In the genomic region with DNA sequence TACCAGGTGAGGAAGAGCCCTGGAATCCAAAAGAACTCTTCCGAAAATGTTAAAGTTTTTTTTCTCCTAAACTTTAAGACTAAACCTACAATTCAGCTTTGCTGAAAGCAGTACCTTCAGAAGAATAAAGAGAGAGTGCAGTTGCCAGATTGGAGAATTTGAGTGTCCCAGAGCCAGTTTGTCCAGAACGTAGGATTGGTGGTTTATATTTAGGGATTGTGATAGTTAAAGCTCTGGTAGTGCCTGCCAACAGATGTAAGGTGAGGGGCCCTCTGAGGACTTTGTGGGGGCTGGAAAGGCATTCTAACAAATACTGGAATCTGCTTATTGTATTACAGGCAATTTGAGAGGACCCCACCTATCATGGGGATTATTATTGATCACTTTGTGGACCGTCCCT, we compare ENCODE assay signal across 17 cellular contexts. TPM values are rescaled to one million over a fixed set of nuclear protein-coding genes. Genes with fewer than 3 reads are reported as not detected.
DNase-seq lines count a peak whose midpoint lies in the region; TF ChIP-seq lines count a peak whose summit lies in the region.
"Had no signal": no experiment of that assay in that cellular context is flagged by ENCODE, and none has a peak within 500 bp of the region (broad histone marks: within the 10 kb centered on the region; RNA-seq: fewer than 3 reads in every experiment).

No MANE protein-coding gene starts in this region.

- TF ChIP-seq CTCF in HL-60 (IDR thresholded peaks at IDR 0.05; ENCODE audit: insufficient read depth, low read length) = no peak
- TF ChIP-seq CTCF in right atrium auricular region (IDR thresholded peaks at IDR 0.05) = no peak

- peak overlapping the region; percentile 59 for H3K9ac ChIP-seq in adipocyte (ENCODE audit: low read length)
- H3K9ac ChIP-seq: BLaER1 had no signal

- peak overlapping the region; percentile 37; the same call in 1 of the 2 replicates for H3K27ac ChIP-seq in HL-60 (replicated peaks)
- H3K27ac ChIP-seq in right atrium auricular region = peak overlapping the region; percentile 42 to 70
- peak overlapping the region; percentile 12 for H3K27ac ChIP-seq in temporal lobe (ENCODE audit: low read depth, low read length)
- H3K27ac ChIP-seq: BLaER1 had no signal

- TF ChIP-seq POLR2A in erythroblast (IDR thresholded peaks at IDR 0.05; ENCODE audit: low read length) = no peak

- H3K4me3 ChIP-seq in HL-60 (replicated peaks; ENCODE audit: insufficient read depth, low read length) (no peak overlapping the region), adipocyte (ENCODE audit: low read length) (no peak overlapping the region), right atrium auricular region (no peak overlapping the region)
- H3K4me3 ChIP-seq: BLaER1 had no signal

- H3K27me3 ChIP-seq in HL-60 (ENCODE audit: insufficient read depth, poor library complexity, severe bottlenecking) (no peaks in the 10 kb centered on the region), adipocyte (replicated peaks; ENCODE audit: control insufficient read depth, insufficient read depth, low read length) (no peaks in the 10 kb centered on the region), right atrium auricular region (no peaks in the 10 kb centered on the region)
- H3K27me3 ChIP-seq: BLaER1 had no signal

- H3K9me3 ChIP-seq in adipocyte (ENCODE audit: control insufficient read depth, low read length) (no peaks in the 10 kb centered on the region), right atrium auricular region (no peaks in the 10 kb centered on the region)
- H3K9me3 ChIP-seq: BLaER1 had no signal

- peaks cover 53% of the 10 kb centered on the region for H3K36me3 ChIP-seq in adipocyte (ENCODE audit: control insufficient read depth, insufficient read depth, low read length, severe bottlenecking)
- peaks cover 70% of the 10 kb centered on the region for H3K36me3 ChIP-seq in right atrium auricular region

- H3K4me1 ChIP-seq in adipocyte (ENCODE audit: control insufficient read depth, insufficient read depth, low read length) = peaks cover 42% of the 10 kb centered on the region
- peaks cover 0 to 27% of the 10 kb centered on the region in 2 donors for H3K4me1 ChIP-seq in right atrium auricular region

- DNase-seq in HL-60 (ENCODE audit: low read depth in 1 of 2, low spot score in 1 of 2) (no peak), adipocyte (ENCODE audit: low read depth) (no peak), right atrium auricular region (ENCODE audit: low spot score) (no peak), erythroblast (lab: John Stamatoyannopoulos, UW) (no peak), MV-4-11 (lab: John Stamatoyannopoulos, UW) (no peak), SIG-M5 (lab: John Stamatoyannopoulos, UW) (no peak)
- DNase-seq: GF-D8, H7, MM.1S, NCI-H1105 treated with DMSO at 0.1 percent for 48 hours, NCI-H187 treated with DMSO at 0.1 percent for 48 hours, NCI-H2171, NCI-H446 treated with DMSO at 0.1 percent for 48 hours, NCI-H748 treated with DMSO at 0.1 percent for 48 hours, PC-3 had no signal

RNA-seq across cellular contexts. Expression of a gene that starts 39.8 kb away (rescaled TPM):
- total RNA-seq in right atrium auricular region = 10 to 100 TPM; 54.5 to 80.2 TPM
- 47.7 TPM for total RNA-seq in temporal lobe

RNA-seq across cellular contexts. Expression of a gene that starts 40.2 kb away (rescaled TPM):
- 1 to 10 TPM; 2.3 to 3.3 TPM for total RNA-seq in right atrium auricular region
- total RNA-seq in temporal lobe = 3.4 TPM

RNA-seq across cellular contexts. Expression of a gene that starts 43.2 kb away (rescaled TPM):
- 100 to 1,000 TPM in 1 of 2 donors, 10 to 100 TPM in 1; 88.1 to 117 TPM for total RNA-seq in right atrium auricular region
- total RNA-seq in temporal lobe = 17.9 TPM

RNA-seq across cellular contexts. Expression of a gene that starts 43.6 kb away (rescaled TPM):
- total RNA-seq in right atrium auricular region = 1 to 10 TPM; 6.0 to 9.6 TPM
- 4.2 TPM for total RNA-seq in temporal lobe
